ENCODE assay signal across 7 cellular contexts in the genomic region with DNA sequence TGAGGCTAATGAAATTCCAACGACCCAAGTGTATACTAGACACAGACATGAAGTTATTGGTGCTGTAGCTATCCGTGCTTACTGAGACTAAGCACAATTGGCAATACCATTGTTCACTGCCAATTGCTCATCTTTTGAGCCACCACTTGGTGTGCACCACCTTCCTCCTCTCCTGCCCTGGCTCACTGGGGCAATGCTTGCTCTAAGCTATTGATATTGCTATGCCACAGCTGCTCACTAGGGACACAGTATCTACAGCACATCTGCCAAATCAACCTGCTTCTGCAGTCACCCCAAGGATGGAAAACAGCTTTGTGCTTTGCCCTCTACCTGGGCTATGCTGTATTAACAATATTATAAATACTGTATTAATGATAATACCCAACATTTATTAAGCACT. TPM values are rescaled to one million over a fixed set of nuclear protein-coding genes. Genes with fewer than 3 reads are reported as not detected.
"Had no signal": no experiment of that assay in that cellular context is flagged by ENCODE, and none has a peak within 500 bp of the region (broad histone marks: within the 10 kb centered on the region; RNA-seq: fewer than 3 reads in every experiment).

No MANE protein-coding gene starts in this region.

RNA-seq across cellular contexts. Expression of a gene that starts 16.0 kb away (rescaled TPM):
- total RNA-seq: activated T-helper 1 cell treated with anti-CD3 and anti-CD28 coated beads, Interleukin-12 subunit alpha, Interleukin-12 subunit beta, Interleukin-2, Interleukin-4 antibody, amounts not matched to agents 30 ng/mL and 10 ng/mL and 1 ng/mL, durations not matched to agents 14 hours and 24 hours and 36 hours; ascending aorta; colonic mucosa; mammary epithelial cell; pulmonary artery endothelial cell; stomach; T-cell had no signal
